Comparison of ENCODE assay signal across 20 cellular contexts in genomic region chr21:32316363-32317215, GRCh38. TPM values are rescaled to one million over a fixed set of nuclear protein-coding genes. Genes with fewer than 3 reads are reported as not detected.
"Had no signal": no experiment of that assay in that cellular context is flagged by ENCODE, and none has a peak within 500 bp of the region (broad histone marks: within the 10 kb centered on the region; RNA-seq: fewer than 3 reads in every experiment).

No MANE protein-coding gene starts in this region.

- H3K4me1 ChIP-seq: neural progenitor cell, testis, tibial nerve had no signal

- H3K27me3 ChIP-seq: dorsolateral prefrontal cortex, hepatocyte, neural progenitor cell, ovary, testis, tibial nerve had no signal

- H3K4me3 Mint-ChIP-seq: natural killer cell treated with Interleukin-12 subunit alpha and Interleukin-12 subunit beta and Interleukin-15 and Interleukin-18, amount 100 ng/mL, for 72 hours; neural progenitor cell; stimulated activated naive CD8-positive, alpha-beta T cell treated with anti-CD3 and anti-CD28 coated beads, Interleukin-15, Interleukin-2, amounts not matched to agents 100 ng/mL and 50 ng/mL, for 24 hours had no signal

- DNase-seq: cortex of kidney; dorsolateral prefrontal cortex; effector CD8-positive, alpha-beta T cell; foreskin melanocyte; kidney glomerular epithelial cell; midbrain; nucleus accumbens; ovary; right cardiac atrium; small intestine; stimulated activated CD4-positive, alpha-beta T cell treated with anti-CD3 and anti-CD28 coated beads, Interleukin-12 subunit alpha, Interleukin-12 subunit beta, amount 100 ng/mL, for 4 hours; testis had no signal

- H3K27me3 Mint-ChIP-seq: natural killer cell treated with Interleukin-12 subunit alpha and Interleukin-12 subunit beta and Interleukin-15 and Interleukin-18, amount 100 ng/mL, for 72 hours; progenitor cell of endocrine pancreas; stimulated activated naive CD8-positive, alpha-beta T cell treated with anti-CD3 and anti-CD28 coated beads, Interleukin-15, Interleukin-2, amounts not matched to agents 100 ng/mL and 50 ng/mL, for 24 hours had no signal

- H3K27ac Mint-ChIP-seq: natural killer cell treated with Interleukin-12 subunit alpha and Interleukin-12 subunit beta and Interleukin-15 and Interleukin-18, amount 100 ng/mL, for 72 hours; neural progenitor cell; progenitor cell of endocrine pancreas; stimulated activated naive CD8-positive, alpha-beta T cell treated with anti-CD3 and anti-CD28 coated beads, Interleukin-15, Interleukin-2, amounts not matched to agents 100 ng/mL and 50 ng/mL, for 24 hours had no signal

- H3K36me3 ChIP-seq: neural progenitor cell, ovary had no signal

- H3K4me3 ChIP-seq: dorsolateral prefrontal cortex, hepatocyte, neural progenitor cell, ovary, testis, tibial nerve had no signal

- H3K9me3 Mint-ChIP-seq: natural killer cell treated with Interleukin-12 subunit alpha and Interleukin-12 subunit beta and Interleukin-15 and Interleukin-18, amount 100 ng/mL, for 72 hours; neural progenitor cell; stimulated activated naive CD8-positive, alpha-beta T cell treated with anti-CD3 and anti-CD28 coated beads, Interleukin-15, Interleukin-2, amounts not matched to agents 100 ng/mL and 50 ng/mL, for 24 hours had no signal

- H3K27ac ChIP-seq: hepatocyte, neural progenitor cell, ovary, testis, tibial nerve had no signal

- H3K9me3 ChIP-seq: ovary, testis, tibial nerve had no signal

- ATAC-seq: right cardiac atrium had no signal

RNA-seq across cellular contexts. Expression of gene MRAP, which starts 17.9 kb away (rescaled TPM):
- total RNA-seq: chondrocyte; natural killer cell treated with Interleukin-12 subunit alpha and Interleukin-12 subunit beta and Interleukin-15 and Interleukin-18, amount 100 ng/mL, for 72 hours; ureter had no signal
